1 cellular context compared by ENCODE assay signal in the genomic region with DNA sequence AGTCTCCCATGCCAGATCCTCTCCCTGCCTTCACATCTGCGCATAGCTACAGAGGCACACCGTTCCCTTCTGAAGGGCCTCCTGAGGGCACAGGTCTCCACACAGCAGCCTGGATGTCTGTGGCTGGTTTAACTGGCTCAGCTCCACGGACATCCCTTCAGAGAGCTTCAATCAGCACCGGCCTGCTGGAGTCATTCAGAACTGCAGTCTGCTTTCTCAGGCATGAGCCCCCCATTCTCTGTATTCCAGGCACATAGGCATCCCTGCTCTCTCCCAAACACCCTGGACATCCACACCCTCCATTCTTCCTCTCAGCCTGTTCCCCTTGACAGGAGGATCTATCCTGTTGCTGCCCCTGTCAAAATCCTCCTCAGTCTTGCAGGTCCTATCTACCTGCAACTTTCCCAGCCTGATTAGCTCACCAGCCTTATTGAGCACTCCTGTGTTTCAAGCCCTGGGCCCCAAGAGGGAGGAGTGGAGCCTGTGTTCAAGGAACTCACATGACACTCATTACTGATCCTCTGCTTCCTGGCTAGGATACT.
TF ChIP-seq lines count a peak whose summit lies in the region.

No MANE protein-coding gene starts in this region.

TF ChIP-seq in HepG2, 621 proteins besides CTCF, POLR2A, EP300 and RAD21 (continued from another document and continues in another):
- TF ChIP-seq, protein P1, sequence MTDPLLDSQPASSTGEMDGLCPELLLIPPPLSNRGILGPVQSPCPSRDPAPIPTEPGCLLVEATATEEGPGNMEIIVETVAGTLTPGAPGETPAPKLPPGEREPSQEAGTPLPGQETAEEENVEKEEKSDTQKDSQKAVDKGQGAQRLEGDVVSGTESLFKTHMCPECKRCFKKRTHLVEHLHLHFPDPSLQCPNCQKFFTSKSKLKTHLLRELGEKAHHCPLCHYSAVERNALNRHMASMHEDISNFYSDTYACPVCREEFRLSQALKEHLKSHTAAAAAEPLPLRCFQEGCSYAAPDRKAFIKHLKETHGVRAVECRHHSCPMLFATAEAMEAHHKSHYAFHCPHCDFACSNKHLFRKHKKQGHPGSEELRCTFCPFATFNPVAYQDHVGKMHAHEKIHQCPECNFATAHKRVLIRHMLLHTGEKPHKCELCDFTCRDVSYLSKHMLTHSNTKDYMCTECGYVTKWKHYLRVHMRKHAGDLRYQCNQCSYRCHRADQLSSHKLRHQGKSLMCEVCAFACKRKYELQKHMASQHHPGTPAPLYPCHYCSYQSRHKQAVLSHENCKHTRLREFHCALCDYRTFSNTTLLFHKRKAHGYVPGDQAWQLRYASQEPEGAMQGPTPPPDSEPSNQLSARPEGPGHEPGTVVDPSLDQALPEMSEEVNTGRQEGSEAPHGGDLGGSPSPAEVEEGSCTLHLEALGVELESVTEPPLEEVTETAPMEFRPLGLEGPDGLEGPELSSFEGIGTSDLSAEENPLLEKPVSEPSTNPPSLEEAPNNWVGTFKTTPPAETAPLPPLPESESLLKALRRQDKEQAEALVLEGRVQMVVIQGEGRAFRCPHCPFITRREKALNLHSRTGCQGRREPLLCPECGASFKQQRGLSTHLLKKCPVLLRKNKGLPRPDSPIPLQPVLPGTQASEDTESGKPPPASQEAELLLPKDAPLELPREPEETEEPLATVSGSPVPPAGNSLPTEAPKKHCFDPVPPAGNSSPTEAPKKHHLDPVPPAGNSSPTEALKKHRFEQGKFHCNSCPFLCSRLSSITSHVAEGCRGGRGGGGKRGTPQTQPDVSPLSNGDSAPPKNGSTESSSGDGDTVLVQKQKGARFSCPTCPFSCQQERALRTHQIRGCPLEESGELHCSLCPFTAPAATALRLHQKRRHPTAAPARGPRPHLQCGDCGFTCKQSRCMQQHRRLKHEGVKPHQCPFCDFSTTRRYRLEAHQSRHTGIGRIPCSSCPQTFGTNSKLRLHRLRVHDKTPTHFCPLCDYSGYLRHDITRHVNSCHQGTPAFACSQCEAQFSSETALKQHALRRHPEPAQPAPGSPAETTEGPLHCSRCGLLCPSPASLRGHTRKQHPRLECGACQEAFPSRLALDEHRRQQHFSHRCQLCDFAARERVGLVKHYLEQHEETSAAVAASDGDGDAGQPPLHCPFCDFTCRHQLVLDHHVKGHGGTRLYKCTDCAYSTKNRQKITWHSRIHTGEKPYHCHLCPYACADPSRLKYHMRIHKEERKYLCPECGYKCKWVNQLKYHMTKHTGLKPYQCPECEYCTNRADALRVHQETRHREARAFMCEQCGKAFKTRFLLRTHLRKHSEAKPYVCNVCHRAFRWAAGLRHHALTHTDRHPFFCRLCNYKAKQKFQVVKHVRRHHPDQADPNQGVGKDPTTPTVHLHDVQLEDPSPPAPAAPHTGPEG (CRISPR knock-in tag; IDR thresholded peaks at IDR 0.05): no peak
- no peak for TF ChIP-seq HNF4A (CRISPR knock-in tag; IDR thresholded peaks at IDR 0.05)
- TF ChIP-seq ZFP82 (CRISPR knock-in tag; IDR thresholded peaks at IDR 0.05; ENCODE audit: borderline replicate concordance): no peak
- no peak for TF ChIP-seq GTF3A (CRISPR knock-in tag; conservative IDR thresholded peaks at IDR 0.05)
- TF ChIP-seq ZFP36L1 (CRISPR knock-in tag; IDR thresholded peaks at IDR 0.05): no peak
- no peak for TF ChIP-seq SAFB2 (CRISPR knock-in tag; IDR thresholded peaks at IDR 0.05; ENCODE audit: borderline replicate concordance, low read depth)
- no peak for TF ChIP-seq AKAP8 (CRISPR knock-in tag; IDR thresholded peaks at IDR 0.05)
- TF ChIP-seq, protein P2, sequence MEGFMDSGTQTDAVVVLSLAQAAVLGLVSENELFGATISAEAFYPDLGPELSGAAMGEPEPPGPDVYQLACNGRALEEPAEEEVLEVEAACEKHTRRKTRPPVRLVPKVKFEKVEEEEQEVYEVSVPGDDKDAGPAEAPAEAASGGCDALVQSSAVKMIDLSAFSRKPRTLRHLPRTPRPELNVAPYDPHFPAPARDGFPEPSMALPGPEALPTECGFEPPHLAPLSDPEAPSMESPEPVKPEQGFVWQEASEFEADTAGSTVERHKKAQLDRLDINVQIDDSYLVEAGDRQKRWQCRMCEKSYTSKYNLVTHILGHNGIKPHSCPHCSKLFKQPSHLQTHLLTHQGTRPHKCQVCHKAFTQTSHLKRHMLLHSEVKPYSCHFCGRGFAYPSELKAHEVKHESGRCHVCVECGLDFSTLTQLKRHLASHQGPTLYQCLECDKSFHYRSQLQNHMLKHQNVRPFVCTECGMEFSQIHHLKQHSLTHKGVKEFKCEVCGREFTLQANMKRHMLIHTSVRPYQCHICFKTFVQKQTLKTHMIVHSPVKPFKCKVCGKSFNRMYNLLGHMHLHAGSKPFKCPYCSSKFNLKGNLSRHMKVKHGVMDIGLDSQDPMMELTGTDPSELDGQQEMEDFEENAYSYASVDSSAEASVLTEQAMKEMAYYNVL (CRISPR knock-in tag; IDR thresholded peaks at IDR 0.05; ENCODE audit: borderline replicate concordance): no peak
- TF ChIP-seq ZNF24 (IDR thresholded peaks at IDR 0.05): no peak
- TF ChIP-seq TGIF2 (CRISPR knock-in tag; IDR thresholded peaks at IDR 0.05): no peak
- TF ChIP-seq, protein P3, sequence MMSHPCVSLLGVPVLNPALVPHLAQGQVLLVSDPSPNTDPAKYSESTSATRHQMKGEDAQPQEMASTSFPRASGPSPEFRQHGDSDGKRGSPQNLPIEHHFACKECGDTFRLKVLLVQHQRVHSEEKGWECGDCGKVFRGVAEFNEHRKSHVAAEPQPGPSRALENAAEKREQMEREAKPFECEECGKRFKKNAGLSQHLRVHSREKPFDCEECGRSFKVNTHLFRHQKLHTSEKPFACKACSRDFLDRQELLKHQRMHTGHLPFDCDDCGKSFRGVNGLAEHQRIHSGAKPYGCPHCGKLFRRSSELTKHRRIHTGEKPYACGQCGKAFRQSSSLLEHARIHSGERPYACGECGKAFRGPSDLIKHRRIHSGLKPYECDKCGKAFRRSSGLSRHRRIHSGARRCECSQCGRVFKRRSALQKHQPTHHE (CRISPR knock-in tag; IDR thresholded peaks at IDR 0.05; ENCODE audit: borderline replicate concordance): no peak
- TF ChIP-seq ZNF335 (CRISPR knock-in tag; IDR thresholded peaks at IDR 0.05): 0 out of 2 replicates have a peak, but pooled peaks have one; percentile 54
- TF ChIP-seq ZNF782 (CRISPR knock-in tag; IDR thresholded peaks at IDR 0.05; ENCODE audit: borderline replicate concordance): no peak
- TF ChIP-seq, protein P4, sequence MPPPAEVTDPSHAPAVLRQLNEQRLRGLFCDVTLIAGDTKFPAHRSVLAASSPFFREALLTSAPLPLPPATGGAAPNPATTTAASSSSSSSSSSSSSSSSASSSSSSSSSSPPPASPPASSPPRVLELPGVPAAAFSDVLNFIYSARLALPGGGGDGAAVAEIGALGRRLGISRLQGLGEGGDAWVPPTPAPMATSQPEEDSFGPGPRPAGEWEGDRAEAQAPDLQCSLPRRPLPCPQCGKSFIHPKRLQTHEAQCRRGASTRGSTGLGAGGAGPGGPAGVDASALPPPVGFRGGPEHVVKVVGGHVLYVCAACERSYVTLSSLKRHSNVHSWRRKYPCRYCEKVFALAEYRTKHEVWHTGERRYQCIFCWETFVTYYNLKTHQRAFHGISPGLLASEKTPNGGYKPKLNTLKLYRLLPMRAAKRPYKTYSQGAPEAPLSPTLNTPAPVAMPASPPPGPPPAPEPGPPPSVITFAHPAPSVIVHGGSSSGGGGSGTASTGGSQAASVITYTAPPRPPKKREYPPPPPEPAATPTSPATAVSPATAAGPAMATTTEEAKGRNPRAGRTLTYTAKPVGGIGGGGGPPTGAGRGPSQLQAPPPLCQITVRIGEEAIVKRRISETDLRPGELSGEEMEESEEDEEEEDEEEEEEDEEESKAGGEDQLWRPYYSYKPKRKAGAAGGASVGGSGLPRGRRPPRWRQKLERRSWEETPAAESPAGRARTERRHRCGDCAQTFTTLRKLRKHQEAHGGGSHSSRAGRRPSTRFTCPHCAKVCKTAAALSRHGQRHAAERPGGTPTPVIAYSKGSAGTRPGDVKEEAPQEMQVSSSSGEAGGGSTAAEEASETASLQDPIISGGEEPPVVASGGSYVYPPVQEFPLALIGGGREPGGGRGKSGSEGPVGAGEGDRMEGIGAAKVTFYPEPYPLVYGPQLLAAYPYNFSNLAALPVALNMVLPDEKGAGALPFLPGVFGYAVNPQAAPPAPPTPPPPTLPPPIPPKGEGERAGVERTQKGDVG (CRISPR knock-in tag; IDR thresholded peaks at IDR 0.05; ENCODE audit: borderline replicate concordance): no peak
- TF ChIP-seq SRF (IDR thresholded peaks at IDR 0.05; ENCODE audit: low read depth, low read length): no peak
- no peak for TF ChIP-seq ZNF260 (CRISPR knock-in tag; IDR thresholded peaks at IDR 0.05; ENCODE audit: borderline replicate concordance, low read depth)
- no peak for TF ChIP-seq ATF1 (CRISPR knock-in tag; IDR thresholded peaks at IDR 0.05)
- TF ChIP-seq, protein P5, sequence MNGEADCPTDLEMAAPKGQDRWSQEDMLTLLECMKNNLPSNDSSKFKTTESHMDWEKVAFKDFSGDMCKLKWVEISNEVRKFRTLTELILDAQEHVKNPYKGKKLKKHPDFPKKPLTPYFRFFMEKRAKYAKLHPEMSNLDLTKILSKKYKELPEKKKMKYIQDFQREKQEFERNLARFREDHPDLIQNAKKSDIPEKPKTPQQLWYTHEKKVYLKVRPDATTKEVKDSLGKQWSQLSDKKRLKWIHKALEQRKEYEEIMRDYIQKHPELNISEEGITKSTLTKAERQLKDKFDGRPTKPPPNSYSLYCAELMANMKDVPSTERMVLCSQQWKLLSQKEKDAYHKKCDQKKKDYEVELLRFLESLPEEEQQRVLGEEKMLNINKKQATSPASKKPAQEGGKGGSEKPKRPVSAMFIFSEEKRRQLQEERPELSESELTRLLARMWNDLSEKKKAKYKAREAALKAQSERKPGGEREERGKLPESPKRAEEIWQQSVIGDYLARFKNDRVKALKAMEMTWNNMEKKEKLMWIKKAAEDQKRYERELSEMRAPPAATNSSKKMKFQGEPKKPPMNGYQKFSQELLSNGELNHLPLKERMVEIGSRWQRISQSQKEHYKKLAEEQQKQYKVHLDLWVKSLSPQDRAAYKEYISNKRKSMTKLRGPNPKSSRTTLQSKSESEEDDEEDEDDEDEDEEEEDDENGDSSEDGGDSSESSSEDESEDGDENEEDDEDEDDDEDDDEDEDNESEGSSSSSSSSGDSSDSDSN (CRISPR knock-in tag; IDR thresholded peaks at IDR 0.05): peak; percentile 83
- no peak for TF ChIP-seq ZNF12 (CRISPR knock-in tag; IDR thresholded peaks at IDR 0.05)
- peak; percentile 46 for TF ChIP-seq ETV5 (CRISPR knock-in tag; IDR thresholded peaks at IDR 0.05; ENCODE audit: borderline replicate concordance)
- TF ChIP-seq, protein P6, sequence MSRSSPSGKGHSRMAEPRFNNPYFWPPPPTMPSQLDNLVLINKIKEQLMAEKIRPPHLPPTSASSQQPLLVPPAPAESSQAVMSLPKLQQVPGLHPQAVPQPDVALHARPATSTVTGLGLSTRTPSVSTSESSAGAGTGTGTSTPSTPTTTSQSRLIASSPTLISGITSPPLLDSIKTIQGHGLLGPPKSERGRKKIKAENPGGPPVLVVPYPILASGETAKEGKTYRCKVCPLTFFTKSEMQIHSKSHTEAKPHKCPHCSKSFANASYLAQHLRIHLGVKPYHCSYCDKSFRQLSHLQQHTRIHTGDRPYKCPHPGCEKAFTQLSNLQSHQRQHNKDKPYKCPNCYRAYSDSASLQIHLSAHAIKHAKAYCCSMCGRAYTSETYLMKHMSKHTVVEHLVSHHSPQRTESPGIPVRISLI (CRISPR knock-in tag; IDR thresholded peaks at IDR 0.05; ENCODE audit: borderline replicate concordance): no peak
- TF ChIP-seq RBM22 (optimal IDR thresholded peaks at IDR 0.05; ENCODE audit: low read length): no peak
- no peak for TF ChIP-seq ZNF792 (CRISPR knock-in tag; IDR thresholded peaks at IDR 0.05)
- TF ChIP-seq ZNF34 (CRISPR knock-in tag; IDR thresholded peaks at IDR 0.05; ENCODE audit: borderline replicate concordance): no peak
- TF ChIP-seq, protein P7, sequence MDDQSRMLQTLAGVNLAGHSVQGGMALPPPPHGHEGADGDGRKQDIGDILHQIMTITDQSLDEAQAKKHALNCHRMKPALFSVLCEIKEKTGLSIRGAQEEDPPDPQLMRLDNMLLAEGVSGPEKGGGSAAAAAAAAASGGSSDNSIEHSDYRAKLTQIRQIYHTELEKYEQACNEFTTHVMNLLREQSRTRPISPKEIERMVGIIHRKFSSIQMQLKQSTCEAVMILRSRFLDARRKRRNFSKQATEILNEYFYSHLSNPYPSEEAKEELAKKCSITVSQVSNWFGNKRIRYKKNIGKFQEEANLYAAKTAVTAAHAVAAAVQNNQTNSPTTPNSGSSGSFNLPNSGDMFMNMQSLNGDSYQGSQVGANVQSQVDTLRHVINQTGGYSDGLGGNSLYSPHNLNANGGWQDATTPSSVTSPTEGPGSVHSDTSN (CRISPR knock-in tag; IDR thresholded peaks at IDR 0.05; ENCODE audit: borderline replicate concordance): no peak
- TF ChIP-seq, protein P8, sequence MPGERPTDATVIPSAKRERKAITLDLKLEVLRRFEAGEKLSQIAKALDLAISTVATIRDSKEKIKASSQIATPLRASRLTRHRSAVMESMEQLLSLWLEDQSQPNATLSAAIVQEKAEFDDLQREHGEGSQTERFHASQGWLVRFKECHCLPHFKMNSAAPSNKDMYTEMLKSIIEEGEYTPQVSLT (CRISPR knock-in tag; IDR thresholded peaks at IDR 0.05; ENCODE audit: borderline replicate concordance, low read depth): no peak
- TF ChIP-seq ZNF773 (CRISPR knock-in tag; IDR thresholded peaks at IDR 0.05; ENCODE audit: borderline replicate concordance): no peak
- TF ChIP-seq BRD4 (CRISPR knock-in tag; IDR thresholded peaks at IDR 0.05): no peak
- TF ChIP-seq ATRX (CRISPR knock-in tag; IDR thresholded peaks at IDR 0.05; ENCODE audit: borderline replicate concordance): no peak
- TF ChIP-seq ZNF790 (CRISPR knock-in tag; IDR thresholded peaks at IDR 0.05; ENCODE audit: borderline replicate concordance): no peak
- TF ChIP-seq ZNF747 (CRISPR knock-in tag; IDR thresholded peaks at IDR 0.05; ENCODE audit: borderline replicate concordance): no peak
- TF ChIP-seq NFATC3 (CRISPR knock-in tag; IDR thresholded peaks at IDR 0.05): peak; percentile 82; the same call in 1 of the 2 replicates
- TF ChIP-seq ADNP (CRISPR knock-in tag; IDR thresholded peaks at IDR 0.05): no peak
- TF ChIP-seq PTBP1 (IDR thresholded peaks at IDR 0.05; ENCODE audit: low read depth, low read length, poor library complexity, severe bottlenecking): no peak
- TF ChIP-seq MBNL3 (CRISPR knock-in tag; conservative IDR thresholded peaks at IDR 0.05): no peak
- no peak for TF ChIP-seq IKZF1 (IDR thresholded peaks at IDR 0.05)
- no peak for TF ChIP-seq KLF12 (CRISPR knock-in tag; IDR thresholded peaks at IDR 0.05; ENCODE audit: borderline replicate concordance)
- TF ChIP-seq ELF4 (CRISPR knock-in tag; IDR thresholded peaks at IDR 0.05; ENCODE audit: borderline replicate concordance): no peak
- TF ChIP-seq HMG20B (CRISPR knock-in tag; conservative IDR thresholded peaks at IDR 0.05): peak; percentile 26; the same call in 1 of the 2 replicates
- no peak for TF ChIP-seq YY1 (IDR thresholded peaks at IDR 0.05; ENCODE audit: insufficient read depth, insufficient replicate concordance, low read depth, low read length)
- no peak for TF ChIP-seq DNMT3B (CRISPR knock-in tag; conservative IDR thresholded peaks at IDR 0.05)
- TF ChIP-seq NR2F2 (IDR thresholded peaks at IDR 0.05; ENCODE audit: borderline replicate concordance, low read depth): no peak
- no peak for TF ChIP-seq NFE2 (CRISPR knock-in tag; IDR thresholded peaks at IDR 0.05)
- TF ChIP-seq SYNCRIP (IDR thresholded peaks at IDR 0.05; ENCODE audit: insufficient read depth, low read depth, low read length): no peak
- peak; percentile 28; the same call in 1 of the 2 replicates for TF ChIP-seq ZNF768 (CRISPR knock-in tag; IDR thresholded peaks at IDR 0.05)
- no peak for TF ChIP-seq ZNF10 (CRISPR knock-in tag; IDR thresholded peaks at IDR 0.05; ENCODE audit: borderline replicate concordance, low read depth)
- no peak for TF ChIP-seq RFX1 (IDR thresholded peaks at IDR 0.05)
- TF ChIP-seq ZNF331 (CRISPR knock-in tag; IDR thresholded peaks at IDR 0.05): peak; percentile 85
- no peak for TF ChIP-seq IRF2 (CRISPR knock-in tag; IDR thresholded peaks at IDR 0.05)
- no peak for TF ChIP-seq ZNF138 (CRISPR knock-in tag; IDR thresholded peaks at IDR 0.05; ENCODE audit: low read depth)
- TF ChIP-seq MAF1 (CRISPR knock-in tag; IDR thresholded peaks at IDR 0.05; ENCODE audit: borderline replicate concordance): no peak
